9 cellular contexts compared by ENCODE assay signal in genomic region chr7:98872328-98872924, GRCh38. TPM values are rescaled to one million over a fixed set of nuclear protein-coding genes. Genes with fewer than 3 reads are reported as not detected.
DNase-seq lines count a peak whose midpoint lies in the region; ATAC-seq and TF ChIP-seq lines count a peak whose summit lies in the region.
"Had no signal": no experiment of that assay in that cellular context is flagged by ENCODE, and none has a peak within 500 bp of the region (broad histone marks: within the 10 kb centered on the region; RNA-seq: fewer than 3 reads in every experiment).

No MANE protein-coding gene starts in this region.

- peak; percentile 15 for TF ChIP-seq CTCF in AG09319 (IDR thresholded peaks at IDR 0.05; ENCODE audit: low read depth, low read length)
- TF ChIP-seq CTCF in GM06990 (IDR thresholded peaks at IDR 0.05; ENCODE audit: insufficient read depth, low read length, poor library complexity, severe bottlenecking), result peak; percentile 59
- peak; percentile 79 for TF ChIP-seq CTCF in Panc1 (IDR thresholded peaks at IDR 0.05)
- peak; percentile 11 for TF ChIP-seq CTCF in fibroblast of pulmonary artery (IDR thresholded peaks at IDR 0.05; ENCODE audit: low read length, missing control alignments)
- peak in 4 of 9 donors; percentile 9 to 33 (median 14) for TF ChIP-seq CTCF in heart right ventricle (IDR thresholded peaks at IDR 0.05)

- H3K27me3 ChIP-seq in GM06990 (replicated peaks; ENCODE audit: control insufficient read depth, insufficient read depth, low read length) (peaks cover 2% of the 10 kb centered on the region; the same call in 1 of the 2 replicates), Panc1 (ENCODE audit: control insufficient read depth, insufficient read depth, low read length) (peaks cover 7% of the 10 kb centered on the region), heart right ventricle (peaks cover 0 to 51% (median 35%) of the 10 kb centered on the region in 7 donors)

- intact Hi-C loops in Panc1 (cut with micrococcal nuclease; ENCODE audit: unreplicated experiment), result no loop called here
- intact Hi-C loops in heart right ventricle (cut with DNase I), result no loop called here

- DNase-seq in AG09319 (ENCODE audit: extremely low read depth, low read depth), result no peak
- DNase-seq in GM06990 (ENCODE audit: extremely low read depth, insufficient read length), result no peak
- no peak for DNase-seq in Panc1 (ENCODE audit: low read depth, low spot score)
- no peak for DNase-seq in fibroblast of pulmonary artery (ENCODE audit: low read depth)
- DNase-seq in heart right ventricle, result no peak

- 70 to 71% methylated on average over 7 of the region's 7 CpGs for WGBS in heart right ventricle, 2 donors

- no peaks in the 10 kb centered on the region for H3K9me3 ChIP-seq in Panc1 (ENCODE audit: control insufficient read depth, insufficient read depth, low read depth, low read length)
- H3K9me3 ChIP-seq in heart right ventricle, result no peaks in the 10 kb centered on the region

- H3K36me3 ChIP-seq in GM06990 (ENCODE audit: control insufficient read depth, insufficient read depth, low read length) (no peaks in the 10 kb centered on the region), Panc1 (ENCODE audit: control insufficient read depth, insufficient read depth, low read length) (no peaks in the 10 kb centered on the region), heart right ventricle (no peaks in the 10 kb centered on the region)

- ATAC-seq in Panc1 (0 out of 2 replicates have a peak, but pooled peaks have one; percentile 25), heart right ventricle (no peak), GM18498 (IDR thresholded peaks at IDR 0.05; ENCODE audit: unreplicated experiment) (no peak), GM21529 (IDR thresholded peaks at IDR 0.05; ENCODE audit: unreplicated experiment) (no peak), GM21786 (IDR thresholded peaks at IDR 0.05; ENCODE audit: unreplicated experiment) (no peak)

- POLR2A ChIA-PET in Panc1 (lab: Charles Lee), result no interaction called here

- H3K4me1 ChIP-seq in Panc1 (ENCODE audit: control insufficient read depth, insufficient read depth, low read length) (no peaks in the 10 kb centered on the region), heart right ventricle (peaks cover 0 to 17% (median 10%) of the 10 kb centered on the region in 9 donors)

- BruUV-seq in Panc1 (replicated peaks; lab: Mats Ljungman, UMichigan), result no TSS peak

- in situ Hi-C loops in Panc1 (cut with HindIII; ENCODE audit: low pct_unique_long_range_greater_than_20kb, low sequenced_read_pairs), result no loop called here

- CTCF ChIA-PET in Panc1 (lab: Charles Lee), result interaction anchor here (0.6 kb wide), 1 partner anchor 185 kb away, joined by 3 read pairs; no protein-coding TSS in a partner anchor

- H3K4me3 ChIP-seq in GM06990 (replicated peaks; ENCODE audit: low read depth, low read length), result no peak overlapping the region
- no peak overlapping the region for H3K4me3 ChIP-seq in Panc1 (ENCODE audit: low read depth in 2 of 2, low read length in 2 of 2)
- H3K4me3 ChIP-seq in fibroblast of pulmonary artery (replicated peaks; ENCODE audit: low read depth, low read length), result no peak overlapping the region
- H3K4me3 ChIP-seq in heart right ventricle, result no peak overlapping the region

- H3K27ac ChIP-seq in Panc1 (ENCODE audit: low read length), result no peak overlapping the region
- H3K27ac ChIP-seq in heart right ventricle, result no peak overlapping the region

RNA-seq across cellular contexts. Expression of gene TMEM130, which starts 2.6 kb away (rescaled TPM):
- total RNA-seq in Panc1 (2021; ENCODE audit: unreplicated experiment) (0.41 TPM), heart right ventricle (1 to 10 TPM in 1 of 10 donors, under 1 TPM in 1, not detected in 8; 0.29 to 1.5 TPM)
- polyA plus RNA-seq in Panc1 (2012; ENCODE audit: insufficient read length), result 0.30 TPM
- under 1 TPM; 0.12 to 0.22 TPM for polyA plus RNA-seq in heart right ventricle
- total RNA-seq: activated CD8-positive, alpha-beta memory T cell treated with anti-CD3 and anti-CD28 coated beads for 36 hours had no signal

RNA-seq across cellular contexts. Expression of gene TRRAP, which starts 5.9 kb away (rescaled TPM):
- 44.9 TPM for total RNA-seq in Panc1 (2021; ENCODE audit: unreplicated experiment)
- polyA plus RNA-seq in Panc1 (2012; ENCODE audit: insufficient read length), result 35.6 TPM
- total RNA-seq in heart right ventricle, result 10 to 100 TPM; 14.6 to 25.1 (median 22.7) TPM
- 10 to 100 TPM in 1 of 2 donors, 1 to 10 TPM in 1; 4.8 to 12.7 TPM for polyA plus RNA-seq in heart right ventricle
